Comparison of ENCODE assay signal across 18 cellular contexts in the genomic region with DNA sequence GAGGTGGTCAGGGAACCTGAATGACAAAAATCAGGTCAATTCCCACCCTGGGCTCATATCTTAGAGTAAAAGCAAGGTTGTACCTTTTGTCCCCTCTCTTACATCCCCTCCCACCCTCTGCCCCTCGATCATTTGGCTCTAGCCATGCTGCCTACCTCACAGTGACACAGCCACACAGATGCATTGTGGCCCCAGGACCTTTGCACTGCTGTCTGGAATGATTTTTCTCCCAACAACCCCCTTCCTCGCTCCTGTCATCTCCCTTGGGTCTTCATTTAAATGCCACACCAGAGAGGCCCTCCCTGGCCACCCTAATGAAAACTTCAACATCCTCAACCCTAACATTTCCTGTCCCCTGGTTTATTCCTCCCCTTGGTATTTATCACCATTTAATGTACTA. TPM values are rescaled to one million over a fixed set of nuclear protein-coding genes. Genes with fewer than 3 reads are reported as not detected.
DNase-seq lines count a peak whose midpoint lies in the region; ATAC-seq and TF ChIP-seq lines count a peak whose summit lies in the region.
"Had no signal": no experiment of that assay in that cellular context is flagged by ENCODE, and none has a peak within 500 bp of the region (broad histone marks: within the 10 kb centered on the region; RNA-seq: fewer than 3 reads in every experiment).

No MANE protein-coding gene starts in this region.

- intact Hi-C loops in transverse colon (cut with DNase I; ENCODE audit: low total_unique reads), result no loop called here

- ATAC-seq in WTC11, result no peak
- ATAC-seq in GM21360 (IDR thresholded peaks at IDR 0.05; ENCODE audit: unreplicated experiment), result no peak
- ATAC-seq: GM12878 had no signal

- peak overlapping the region; percentile 30 to 93 for H3K9ac ChIP-seq in duodenal mucosa (ENCODE audit: low read depth in 1 of 2, low read length in 2 of 2)
- H3K9ac ChIP-seq in neural progenitor cell, result no peak overlapping the region

- H3K4me3 ChIP-seq in duodenal mucosa (ENCODE audit: low read depth in 1 of 2, low read length in 2 of 2) (no peak overlapping the region), neural progenitor cell (no peak overlapping the region), transverse colon (no peak overlapping the region)
- H3K4me3 ChIP-seq: GM12878, HAP-1 had no signal

- peaks cover 26% of the 10 kb centered on the region for H3K27me3 Mint-ChIP-seq in WTC11 (ENCODE audit: low read depth)
- H3K27me3 Mint-ChIP-seq in neural progenitor cell (ENCODE audit: insufficient read depth, low read depth), result peaks cover 17% of the 10 kb centered on the region

- CTCF ChIA-PET in WTC11 (lab: Charles Lee), result interaction anchor here (1.4 kb wide), 1 partner anchor 23 kb away, joined by 6 read pairs; no protein-coding TSS in a partner anchor

- no peaks in the 10 kb centered on the region for H3K79me2 ChIP-seq in neural progenitor cell (ENCODE audit: low read depth)

- peaks cover 9% of the 10 kb centered on the region for H3K4me1 Mint-ChIP-seq in WTC11
- H3K4me1 Mint-ChIP-seq in neural progenitor cell, result peaks cover 11% of the 10 kb centered on the region

- H2AFZ ChIP-seq in neural progenitor cell (replicated peaks), result no peak overlapping the region

- H3K9me3 Mint-ChIP-seq in WTC11 (peaks cover 8% of the 10 kb centered on the region), neural progenitor cell (peaks cover 5% of the 10 kb centered on the region)
- H3K9me3 Mint-ChIP-seq: CD4-positive, alpha-beta T cell had no signal

- peaks cover 9 to 22% of the 10 kb centered on the region in 2 donors for H3K36me3 ChIP-seq in duodenal mucosa (ENCODE audit: control insufficient read depth in 1 of 2, insufficient read depth in 2 of 2, low read length in 2 of 2)
- no peaks in the 10 kb centered on the region for H3K36me3 ChIP-seq in neural progenitor cell
- no peaks in the 10 kb centered on the region for H3K36me3 ChIP-seq in transverse colon
- H3K36me3 ChIP-seq: HAP-1 had no signal

- H3K27me3 ChIP-seq in duodenal mucosa (ENCODE audit: control insufficient read depth in 1 of 2, insufficient read depth in 2 of 2, low read length in 2 of 2) (peaks cover 0 to 5% of the 10 kb centered on the region in 2 donors), neural progenitor cell (peaks cover 35% of the 10 kb centered on the region), transverse colon (peaks cover 37% of the 10 kb centered on the region)

- DNase-seq in WTC11 (ENCODE audit: low spot score) (no peak), neural progenitor cell (ENCODE audit: low spot score) (no peak), transverse colon (no peak)
- no peak for DNase-seq in activated T-cell treated with anti-CD3 and anti-CD28 coated beads, Interleukin-2, amount 50 U/mL, for 48 hours
- DNase-seq in activated naive CD4-positive, alpha-beta T cell treated with Interleukin-2 at 50 U/mL for 16 hours, result no peak
- DNase-seq: C1 segment of cervical spinal cord; Calu3; CD4-positive, alpha-beta T cell; DMS79; GOT3; HFFc6; IMR-90 had no signal

- no peak for TF ChIP-seq EP300 in transverse colon (IDR thresholded peaks at IDR 0.05; ENCODE audit: low read depth)

- POLR2A ChIA-PET in WTC11 (lab: Charles Lee), result no interaction called here

- H3K4me2 ChIP-seq in neural progenitor cell, result no peak overlapping the region

- TF ChIP-seq CTCF in WTC11 (IDR thresholded peaks at IDR 0.05), result no peak
- TF ChIP-seq CTCF in neural progenitor cell (IDR thresholded peaks at IDR 0.05), result no peak
- TF ChIP-seq CTCF in transverse colon (IDR thresholded peaks at IDR 0.05), result no peak

- H3K27ac ChIP-seq in duodenal mucosa (ENCODE audit: low read depth, low read length) (no peak overlapping the region), neural progenitor cell (no peak overlapping the region), transverse colon (peak overlapping the region; percentile 37 to 98 (median 94))

- peaks cover 17% of the 10 kb centered on the region for H3F3A ChIP-seq in neural progenitor cell (ENCODE audit: low read depth)

- peaks cover 19% of the 10 kb centered on the region for H3K36me3 Mint-ChIP-seq in WTC11
- H3K36me3 Mint-ChIP-seq in neural progenitor cell, result no peaks in the 10 kb centered on the region

- H3K9me3 ChIP-seq in duodenal mucosa (ENCODE audit: control insufficient read depth in 1 of 2, low read length in 2 of 2) (no peaks in the 10 kb centered on the region), neural progenitor cell (ENCODE audit: low read depth) (peaks cover 5% of the 10 kb centered on the region), transverse colon (no peaks in the 10 kb centered on the region)
- H3K9me3 ChIP-seq: HAP-1 had no signal

- no peak overlapping the region for H3K4me3 Mint-ChIP-seq in WTC11
- H3K4me3 Mint-ChIP-seq in neural progenitor cell, result peak overlapping the region; percentile 21
- H3K4me3 Mint-ChIP-seq: B cell; CD4-positive, alpha-beta T cell; HFFc6 had no signal

- WGBS in transverse colon (ENCODE audit: low coverage in 1 of 2), 2 donors, result 56 to 100% methylated on average over 1 to 2 of the region's 2 CpGs

- TF ChIP-seq POLR2A in transverse colon (IDR thresholded peaks at IDR 0.05), result no peak

- H4K20me1 ChIP-seq in neural progenitor cell (ENCODE audit: low read depth), result peaks cover 6% of the 10 kb centered on the region

- in situ Hi-C loops in transverse colon (cut with MboI; ENCODE audit: low pct_ligation_motif_present in 1 of 4, low pct_unique_long_range_greater_than_20kb in 1 of 4, low sequenced_read_pairs in 3 of 4), result no loop called here

- no peak overlapping the region for H3K27ac Mint-ChIP-seq in WTC11
- H3K27ac Mint-ChIP-seq in neural progenitor cell, result no peak overlapping the region
- H3K27ac Mint-ChIP-seq: B cell; CD4-positive, alpha-beta T cell; HFFc6 had no signal

- H3K4me1 ChIP-seq in duodenal mucosa (ENCODE audit: control insufficient read depth in 1 of 2, insufficient read depth in 2 of 2, low read length in 2 of 2), result peaks cover 16 to 18% of the 10 kb centered on the region in 2 donors
- peaks cover 5% of the 10 kb centered on the region for H3K4me1 ChIP-seq in neural progenitor cell
- H3K4me1 ChIP-seq in transverse colon, result peaks cover 0 to 43% (median 30%) of the 10 kb centered on the region in 4 donors
- H3K4me1 ChIP-seq: HAP-1 had no signal

TF ChIP-seq in WTC11, 78 proteins besides CTCF, POLR2A, EP300 and RAD21:
- TF ChIP-seq ELF4 (CRISPR knock-in tag; IDR thresholded peaks at IDR 0.05; ENCODE audit: low read depth) (no peak), NFYB (CRISPR knock-in tag; conservative IDR thresholded peaks at IDR 0.05; ENCODE audit: low read depth) (no peak), GTF2I (CRISPR knock-in tag; conservative IDR thresholded peaks at IDR 0.05) (0 out of 2 replicates have a peak, but pooled peaks have one; percentile 15)

RNA-seq across cellular contexts. Expression of a gene that starts 4.3 kb away (rescaled TPM):
- total RNA-seq in WTC11 (2021), result 25.8 to 33.5 TPM (median 31.2 TPM) in 3 replicates
- 1.6 and 6.7 TPM in 2 replicates for total RNA-seq in neural progenitor cell (ENCODE audit: low replicate concordance)
- total RNA-seq in transverse colon, result 100 to 1,000 TPM; 321 to 814 (median 393) TPM
- total RNA-seq: B cell; CD4-positive, alpha-beta T cell; IMR-90 had no signal

RNA-seq across cellular contexts. Expression of a gene that starts 44.6 kb away (rescaled TPM):
- 1.0 to 3.5 TPM (median 2.4 TPM) in 3 replicates for total RNA-seq in WTC11 (2021)
- total RNA-seq in neural progenitor cell (ENCODE audit: low replicate concordance), result not detected in 2 replicates
- not detected for total RNA-seq in transverse colon
- total RNA-seq: B cell; Calu3; CD4-positive, alpha-beta T cell; G401; GM12878; HFFc6; IMR-90 had no signal

Comparison
In these comparisons a context has a peak if more than half of its experiments do, and no peak if none do; other contexts are left out.
1. H3K27ac ChIP-seq: peak in transverse colon (4 of 4); none in duodenal mucosa (single experiment) and neural progenitor cell (single experiment).